1 cellular context compared by ENCODE assay signal in the genomic region with DNA sequence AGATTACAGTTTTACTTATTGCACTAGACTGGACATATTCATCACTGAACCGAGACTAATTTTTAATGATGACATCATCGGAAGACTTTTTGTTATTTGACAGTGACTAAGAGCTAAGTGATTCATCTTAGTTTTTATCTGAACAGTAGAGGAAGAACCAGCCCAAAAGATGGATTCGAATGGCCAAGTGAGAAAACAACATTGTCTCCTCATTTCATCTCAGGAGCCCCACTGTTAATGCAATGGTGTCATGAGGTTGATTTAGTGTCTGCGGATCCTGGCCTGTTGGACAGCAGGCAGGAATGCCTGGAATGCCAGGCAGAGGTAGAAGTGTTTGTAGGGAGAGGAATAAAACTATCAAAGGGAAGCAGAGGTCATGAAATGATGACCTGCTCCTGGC.
TF ChIP-seq lines count a peak whose summit lies in the region.

No MANE protein-coding gene starts in this region.

TF ChIP-seq in HepG2, 621 proteins besides CTCF, POLR2A, EP300 and RAD21 (continued from another document):
- TF ChIP-seq, protein P1, sequence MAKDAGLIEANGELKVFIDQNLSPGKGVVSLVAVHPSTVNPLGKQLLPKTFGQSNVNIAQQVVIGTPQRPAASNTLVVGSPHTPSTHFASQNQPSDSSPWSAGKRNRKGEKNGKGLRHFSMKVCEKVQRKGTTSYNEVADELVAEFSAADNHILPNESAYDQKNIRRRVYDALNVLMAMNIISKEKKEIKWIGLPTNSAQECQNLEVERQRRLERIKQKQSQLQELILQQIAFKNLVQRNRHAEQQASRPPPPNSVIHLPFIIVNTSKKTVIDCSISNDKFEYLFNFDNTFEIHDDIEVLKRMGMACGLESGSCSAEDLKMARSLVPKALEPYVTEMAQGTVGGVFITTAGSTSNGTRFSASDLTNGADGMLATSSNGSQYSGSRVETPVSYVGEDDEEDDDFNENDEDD (CRISPR knock-in tag; IDR thresholded peaks at IDR 0.05; ENCODE audit: borderline replicate concordance), result no peak
